ENCODE assay signal across 22 cellular contexts in genomic region chr1:168245042-168245441, GRCh38. TPM values are rescaled to one million over a fixed set of nuclear protein-coding genes. Genes with fewer than 3 reads are reported as not detected.
DNase-seq lines count a peak whose midpoint lies in the region; ATAC-seq, FAIRE-seq and TF ChIP-seq lines count a peak whose summit lies in the region.
"Had no signal": no experiment of that assay in that cellular context is flagged by ENCODE, and none has a peak within 500 bp of the region (broad histone marks: within the 10 kb centered on the region; RNA-seq: fewer than 3 reads in every experiment).

No MANE protein-coding gene starts in this region.

- H3K79me1 ChIP-seq in H1 (ENCODE audit: low read depth, low read length) = no peaks in the 10 kb centered on the region

- no peaks in the 10 kb centered on the region for H3F3A ChIP-seq in PC-3 (ENCODE audit: low read length, unreplicated experiment)

- TF ChIP-seq RAD21 in Ishikawa (IDR thresholded peaks at IDR 0.05; ENCODE audit: low read depth) (no peak), H1 (IDR thresholded peaks at IDR 0.05 in 1 of 2, conservative IDR thresholded peaks at IDR 0.05 in 1 of 2; ENCODE audit: low read depth in 2 of 2, low read length in 2 of 2) (no peak)

- H3K79me2 ChIP-seq in H1 (ENCODE audit: control insufficient read depth in 1 of 2, insufficient read depth in 2 of 2, low read length in 2 of 2) (no peaks in the 10 kb centered on the region), PC-3 (ENCODE audit: low read length) (peaks cover 7% of the 10 kb centered on the region; the same call in 1 of the 2 replicates)

- H2BK20ac ChIP-seq in H1 (ENCODE audit: low read length) = no peak overlapping the region

- CTCF ChIA-PET in H1 (lab: Charles Lee; ENCODE audit: partially characterized antibody) = interaction anchor here (0.7 to 2.2 kb wide), 3 partner anchors 7 to 10 kb away, joined by 3 to 18 read pairs (median 10); no protein-coding TSS in a partner anchor
- CTCF ChIA-PET in PC-3 (lab: Charles Lee) = no interaction called here

- H3K4me3 ChIP-seq in H1 (ENCODE audit: extremely low read depth in 1 of 4, insufficient read depth in 2 of 4, low read depth in 3 of 4, low read length in 4 of 4) (no peak overlapping the region), PC-3 (ENCODE audit: low read length) (no peak overlapping the region)

- H3K4me2 ChIP-seq in H1 (ENCODE audit: insufficient read depth in 1 of 2, low read depth in 2 of 2, low read length in 2 of 2) (no peak overlapping the region), PC-3 (ENCODE audit: low read length) (no peak overlapping the region)

- H3K14ac ChIP-seq in H1 (ENCODE audit: insufficient read length) = no peak overlapping the region

- H2BK12ac ChIP-seq in H1 (ENCODE audit: low read depth, low read length) = no peak overlapping the region

- H3K27ac ChIP-seq in H1 (ENCODE audit: low read depth, low read length) (no peak overlapping the region), substantia nigra (ENCODE audit: low read depth, low read length, poor library complexity, severe bottlenecking) (peak overlapping the region; percentile 35), PC-3 (ENCODE audit: low read length) (no peak overlapping the region)
- H3K27ac ChIP-seq: RWPE1 had no signal

- WGBS in H1 (ENCODE audit: extremely low coverage in 1 of 2, insufficient coverage in 1 of 2, insufficient read length in 1 of 2, insufficient replicate concordance in 2 of 2, low coverage in 1 of 2, low lambda C conversion rate in 2 of 2, missing lambda C conversion rate in 1 of 2), 2 experiments = 89% methylated on average over 3 of the region's 3 CpGs; no CpG with 5 or more reads in 1 of the 2 experiments

- H4K5ac ChIP-seq in H1 (ENCODE audit: insufficient read length, low read depth, low read length) = no peak overlapping the region

- no peak overlapping the region for H3K56ac ChIP-seq in H1 (replicated peaks; ENCODE audit: insufficient read length, low read depth, low read length)

- H3K9me3 Mint-ChIP-seq in activated T-cell treated with anti-CD3 and anti-CD28 coated beads, Interleukin-2, amount 50 U/mL, for 24 hours = no peaks in the 10 kb centered on the region
- H3K9me3 Mint-ChIP-seq: CD4-positive, alpha-beta T cell had no signal

- no peak overlapping the region for H2AK5ac ChIP-seq in H1 (ENCODE audit: low read depth, low read length)

- intact Hi-C loops in PC-3 (cut with micrococcal nuclease) = no loop called here

- no peak overlapping the region for H3K4ac ChIP-seq in H1 (replicated peaks; ENCODE audit: insufficient read length, low read depth, low read length)

- H4K91ac ChIP-seq in H1 (replicated peaks; ENCODE audit: insufficient read length, low read length) = no peak overlapping the region

- peaks cover 7 to 17% (median 10%) of the 10 kb centered on the region in 4 experiments; a peak in 7 of 8 replicates for H3K36me3 ChIP-seq in H1 (ENCODE audit: control insufficient read depth in 2 of 4, insufficient read depth in 4 of 4, low read length in 3 of 4)
- H3K36me3 ChIP-seq in PC-3 (ENCODE audit: low read depth, low read length) = peaks cover 43% of the 10 kb centered on the region

- POLR2A ChIA-PET in H1 (lab: Charles Lee; ENCODE audit: partially characterized antibody) (no interaction called here), PC-3 (lab: Charles Lee; ENCODE audit: unreplicated experiment) (no interaction called here)

- H4K20me1 ChIP-seq in H1 (replicated peaks in 1 of 2; ENCODE audit: control insufficient read depth in 1 of 2, insufficient read depth in 2 of 2, low read length in 2 of 2) (no peaks in the 10 kb centered on the region), PC-3 (ENCODE audit: low read length) (no peaks in the 10 kb centered on the region)

- peaks cover 50% of the 10 kb centered on the region for H3K4me1 Mint-ChIP-seq in activated T-cell treated with anti-CD3 and anti-CD28 coated beads, Interleukin-2, amount 50 U/mL, for 24 hours (ENCODE audit: low read depth)

- H3K9me2 ChIP-seq in PC-3 (replicated peaks; ENCODE audit: low read length) = no peaks in the 10 kb centered on the region

- no peak for FAIRE-seq in H1 (lab: Jason Lieb, UNC)
- FAIRE-seq: GM12892, GM18507, H54, HTR-8/SVneo had no signal

- H3K27me3 Mint-ChIP-seq in activated T-cell treated with anti-CD3 and anti-CD28 coated beads, Interleukin-2, amount 50 U/mL, for 24 hours = no peaks in the 10 kb centered on the region
- H3K27me3 Mint-ChIP-seq: CD4-positive, alpha-beta T cell had no signal

- ATAC-seq in GM21367 (IDR thresholded peaks at IDR 0.05; ENCODE audit: unreplicated experiment) = no peak
- no peak for ATAC-seq in HG02840 (IDR thresholded peaks at IDR 0.05; ENCODE audit: low FRiP score, unreplicated experiment)
- ATAC-seq in PC-3 = no peak
- ATAC-seq: SK-N-SH treated with all-trans-retinoic acid at 6 μM for 48 hours had no signal

- TF ChIP-seq POLR2A in H1 (IDR thresholded peaks at IDR 0.05; ENCODE audit: control extremely low read depth in 1 of 2, low read depth in 2 of 2, low read length in 2 of 2) = no peak

- H3K36me3 Mint-ChIP-seq in activated T-cell treated with anti-CD3 and anti-CD28 coated beads, Interleukin-2, amount 50 U/mL, for 24 hours (ENCODE audit: low read depth) = peaks cover 95% of the 10 kb centered on the region

- no peak overlapping the region for H2BK120ac ChIP-seq in H1 (replicated peaks; ENCODE audit: low read depth, low read length)

- no TSS peak for BruUV-seq in PC-3 (replicated peaks; lab: Mats Ljungman, UMichigan)

- no peak overlapping the region for H2BK5ac ChIP-seq in H1 (ENCODE audit: low read depth, low read length)

- H3K4me3 Mint-ChIP-seq in activated T-cell treated with anti-CD3 and anti-CD28 coated beads, Interleukin-2, amount 50 U/mL, for 24 hours = no peak overlapping the region
- H3K4me3 Mint-ChIP-seq: CD4-positive, alpha-beta T cell had no signal

- no peak overlapping the region for H4K8ac ChIP-seq in H1 (ENCODE audit: extremely low read depth, insufficient read depth, low read length)

- TF ChIP-seq EP300 in Ishikawa (IDR thresholded peaks at IDR 0.05; ENCODE audit: borderline replicate concordance) = no peak
- no peak for TF ChIP-seq EP300 in H1 (IDR thresholded peaks at IDR 0.05; ENCODE audit: borderline replicate concordance in 1 of 2, low read depth in 2 of 2, low read length in 2 of 2)

- H3K27ac Mint-ChIP-seq in activated T-cell treated with anti-CD3 and anti-CD28 coated beads, Interleukin-2, amount 50 U/mL, for 24 hours = peak overlapping the region; percentile 57
- H3K27ac Mint-ChIP-seq: CD4-positive, alpha-beta T cell had no signal

- no peak for DNase-seq in activated T-cell treated with anti-CD3 and anti-CD28 coated beads, Interleukin-2, amount 50 U/mL, for 24 hours
- no peak for DNase-seq in activated T-cell treated with anti-CD3 and anti-CD28 coated beads for 4 hours
- no peak for DNase-seq in H1 (ENCODE audit: low read depth in 1 of 2, low spot score in 2 of 2)
- no peak for DNase-seq in substantia nigra (lab: John Stamatoyannopoulos, UW)
- DNase-seq in PC-3 = no peak
- DNase-seq: CD4-positive, alpha-beta T cell; NCI-H1105 treated with DMSO at 0.1 percent for 48 hours; NCI-H1694; NCI-H2081 treated with DMSO at 0.1 percent for 48 hours; NCI-H510A; NCI-H774; OCI-M1; SIG-M5 had no signal

- H3K27me3 ChIP-seq in H1 (replicated peaks in 1 of 4; ENCODE audit: control insufficient read depth in 3 of 4, extremely low read depth in 1 of 4, insufficient read depth in 3 of 4, low read length in 3 of 4) (no peaks in the 10 kb centered on the region), PC-3 (ENCODE audit: low read length) (no peaks in the 10 kb centered on the region)

- H3K18ac ChIP-seq in H1 (ENCODE audit: extremely low read depth, low read length) = no peak overlapping the region

- no peaks in the 10 kb centered on the region for H3K23me2 ChIP-seq in H1 (ENCODE audit: low read depth, low read length)

- H3K9ac ChIP-seq in H1 (replicated peaks in 1 of 4; ENCODE audit: extremely low read depth in 1 of 4, low read depth in 3 of 4, low read length in 3 of 4) = no peak overlapping the region
- H3K9ac ChIP-seq in PC-3 (ENCODE audit: low read length) = no peak overlapping the region

- no peaks in the 10 kb centered on the region for H3K9me3 ChIP-seq in H1 (ENCODE audit: insufficient read depth in 2 of 2, low read depth in 1 of 2, low read length in 1 of 2)
- H3K9me3 ChIP-seq in PC-3 (ENCODE audit: low read length) = no peaks in the 10 kb centered on the region

- H2BK15ac ChIP-seq in H1 (ENCODE audit: low read length) = no peak overlapping the region

- peaks cover 0 to 4% (median 2%) of the 10 kb centered on the region in 4 experiments; a peak in 3 of 7 replicates for H3K4me1 ChIP-seq in H1 (replicated peaks in 1 of 4; ENCODE audit: control insufficient read depth in 3 of 4, insufficient read depth in 4 of 4, low read length in 3 of 4)
- H3K4me1 ChIP-seq in PC-3 (ENCODE audit: insufficient read depth, low read length) = no peaks in the 10 kb centered on the region

- no peak overlapping the region for H3K23ac ChIP-seq in H1 (ENCODE audit: insufficient read length)

- no peak for TF ChIP-seq CTCF in H1 (IDR thresholded peaks at IDR 0.05; ENCODE audit: control extremely low read depth in 1 of 3, insufficient read depth in 1 of 3, low read depth in 1 of 3, low read length in 3 of 3)
- TF ChIP-seq CTCF in PC-3 (conservative IDR thresholded peaks at IDR 0.05; ENCODE audit: low read depth, low read length) = no peak

- H2AFZ ChIP-seq in H1 (ENCODE audit: low read length) = no peak overlapping the region
- no peak overlapping the region for H2AFZ ChIP-seq in PC-3 (ENCODE audit: low read length)

RNA-seq across cellular contexts. Expression of gene SFT2D2, which starts 19.2 kb away (rescaled TPM):
- total RNA-seq in H1 (2021; fragmentation: NEBNext Ultra II Directional; extraction: Animal tissue kit (Norgen Biotek cat#: 25700)) = 29.0 and 29.5 TPM in 2 replicates
- polyA plus RNA-seq in H1 (2011; rRNA removed) = 5.4 and 9.0 TPM in 2 replicates
- polyA plus RNA-seq in H1 (2011; cell fraction: cytosol; rRNA removed) = 8.6 TPM
- polyA plus RNA-seq in H1 (2011; cell fraction: nucleus; rRNA removed) = 6.0 TPM
- polyA plus RNA-seq in H1 (2012, experiment 1 of 2) = 4.9 to 8.5 TPM (median 6.0 TPM) in 4 replicates
- polyA plus RNA-seq in H1 (2012, experiment 2 of 2) = 1.3 TPM
- 8.6 TPM for polyA plus RNA-seq in H1 (2013, experiment 1 of 2)
- 9.3 TPM for polyA plus RNA-seq in H1 (2013, experiment 2 of 2)
- polyA minus RNA-seq in H1 (2011; rRNA and poly(A)+ RNA removed) = 58.2 and 79.7 TPM in 2 replicates
- polyA minus RNA-seq in H1 (2011; cell fraction: cytosol; rRNA and poly(A)+ RNA removed) = 34.0 TPM
- 20.4 TPM for polyA minus RNA-seq in H1 (2011; cell fraction: nucleus; rRNA and poly(A)+ RNA removed)
- total RNA-seq in PC-3 (2014; rRNA removed) = 36.8 and 38.7 TPM in 2 replicates

RNA-seq across cellular contexts. Expression of gene TBX19, which starts 35.6 kb away (rescaled TPM):
- total RNA-seq in H1 (2021; fragmentation: NEBNext Ultra II Directional; extraction: Animal tissue kit (Norgen Biotek cat#: 25700)) = 0.80 and 1.0 TPM in 2 replicates
- 1.3 and 1.8 TPM in 2 replicates for polyA plus RNA-seq in H1 (2011; rRNA removed)
- 1.3 TPM for polyA plus RNA-seq in H1 (2011; cell fraction: cytosol; rRNA removed)
- polyA plus RNA-seq in H1 (2011; cell fraction: nucleus; rRNA removed) = 2.0 TPM
- 0.96 to 1.7 TPM (median 1.0 TPM) in 4 replicates for polyA plus RNA-seq in H1 (2012, experiment 1 of 2)
- 0.34 TPM for polyA plus RNA-seq in H1 (2012, experiment 2 of 2)
- 0.75 TPM for polyA plus RNA-seq in H1 (2013, experiment 1 of 2)
- polyA plus RNA-seq in H1 (2013, experiment 2 of 2) = 0.61 TPM
- 1.2 and 1.5 TPM in 2 replicates for polyA minus RNA-seq in H1 (2011; rRNA and poly(A)+ RNA removed)
- 0.51 TPM for polyA minus RNA-seq in H1 (2011; cell fraction: cytosol; rRNA and poly(A)+ RNA removed)
- 1.00 TPM for polyA minus RNA-seq in H1 (2011; cell fraction: nucleus; rRNA and poly(A)+ RNA removed)
- 0.23 and 0.36 TPM in 2 replicates for total RNA-seq in PC-3 (2014; rRNA removed)
